1 cellular context compared by ENCODE assay signal in genomic region chr6:25942561-25943147, GRCh38.
A peak's percentile ranks its signal among the peaks of the same experiment; 100 is the strongest.
TF ChIP-seq lines count a peak whose summit lies in the region.

No MANE protein-coding gene starts in this region.

TF ChIP-seq in K562, 482 proteins besides CTCF, POLR2A, EP300 and RAD21 (continued from another document):
- TF ChIP-seq CTCFL (IDR thresholded peaks at IDR 0.05; ENCODE audit: borderline replicate concordance, insufficient read depth, low read depth, low read length, poor library complexity, severe bottlenecking) (no peak), KLF16 (IDR thresholded peaks at IDR 0.05) (peak; percentile 13; the same call in 1 of the 2 replicates), GTF2A2 (tag; IDR thresholded peaks at IDR 0.05) (no peak), RBM34 (IDR thresholded peaks at IDR 0.05; ENCODE audit: borderline replicate concordance, insufficient read depth, low read length) (no peak), NRF1 (conservative IDR thresholded peaks at IDR 0.05 in 1 of 2, IDR thresholded peaks at IDR 0.05 in 1 of 2) (no peak), POLR2H (tag; IDR thresholded peaks at IDR 0.05; ENCODE audit: low read depth) (peak; percentile 56; the same call in 1 of the 2 replicates), RBM39 (optimal IDR thresholded peaks at IDR 0.05; ENCODE audit: low read depth, low read length) (no peak), SRSF9 (IDR thresholded peaks at IDR 0.05; ENCODE audit: borderline replicate concordance, low read depth, low read length) (no peak), NFXL1 (CRISPR knock-in tag; IDR thresholded peaks at IDR 0.05) (no peak), TBP (optimal IDR thresholded peaks at IDR 0.05; ENCODE audit: low read depth, low read length) (no peak)
